In the genomic region with DNA sequence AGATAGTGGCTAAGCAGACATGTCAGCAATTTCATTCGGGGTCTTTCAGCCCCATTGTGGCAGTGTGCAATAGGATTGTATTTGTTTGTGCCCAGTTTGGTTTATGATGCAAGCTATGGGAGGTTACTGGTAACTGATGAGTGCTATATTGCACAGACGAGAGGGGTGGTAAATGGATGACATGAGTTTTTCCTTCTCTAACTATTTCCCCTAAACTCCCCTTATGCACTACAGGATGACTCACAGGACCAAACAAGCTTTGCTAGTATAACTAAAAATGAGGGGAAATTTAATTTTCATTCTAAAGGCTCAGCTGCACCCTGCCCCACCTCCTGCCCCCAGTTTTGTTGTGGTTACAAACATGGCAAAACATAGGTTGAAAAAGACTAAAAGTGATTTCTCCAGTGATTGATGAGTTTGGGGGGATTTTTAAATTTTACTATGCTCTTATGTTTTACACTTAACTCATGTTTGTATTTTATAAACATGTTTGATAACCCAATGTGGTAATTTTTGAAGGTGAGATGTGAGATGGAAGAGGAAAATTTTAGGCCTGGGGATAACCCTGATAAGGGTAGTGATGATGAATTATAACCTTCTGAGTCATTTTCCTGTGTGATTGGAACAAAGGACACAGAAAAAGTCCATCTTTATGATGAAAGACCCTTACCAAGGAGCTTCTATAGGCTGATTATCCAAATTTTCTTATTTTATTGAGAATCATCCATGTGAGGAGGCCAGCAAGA, we compare ENCODE assay signal across 9 cellular contexts.
DNase-seq lines count a peak whose midpoint lies in the region; ATAC-seq and TF ChIP-seq lines count a peak whose summit lies in the region.
"Had no signal": no experiment of that assay in that cellular context is flagged by ENCODE, and none has a peak within 500 bp of the region (broad histone marks: within the 10 kb centered on the region; RNA-seq: fewer than 3 reads in every experiment).

No MANE protein-coding gene starts in this region.

- peaks cover 36% of the 10 kb centered on the region for H3K9me3 Mint-ChIP-seq in activated CD4-positive, alpha-beta T cell treated with anti-CD3 and anti-CD28 coated beads, Interleukin-2, amount 10 ng/mL, durations not matched to agents 24 days and 14 days
- H3K9me3 Mint-ChIP-seq in stimulated activated naive CD8-positive, alpha-beta T cell treated with anti-CD3 and anti-CD28 coated beads, Interleukin-15, Interleukin-2, amounts not matched to agents 100 ng/mL and 50 ng/mL, for 24 hours = peaks cover 62% of the 10 kb centered on the region

- H3K27ac Mint-ChIP-seq in activated CD4-positive, alpha-beta T cell treated with anti-CD3 and anti-CD28 coated beads, Interleukin-2, amount 10 ng/mL, durations not matched to agents 24 days and 14 days = peak overlapping the region; percentile 99
- H3K27ac Mint-ChIP-seq in stimulated activated naive CD8-positive, alpha-beta T cell treated with anti-CD3 and anti-CD28 coated beads, Interleukin-15, Interleukin-2, amounts not matched to agents 100 ng/mL and 50 ng/mL, for 24 hours = peak overlapping the region; percentile 100

- no peaks in the 10 kb centered on the region for H3K27me3 Mint-ChIP-seq in activated CD4-positive, alpha-beta T cell treated with anti-CD3 and anti-CD28 coated beads, Interleukin-2, amount 10 ng/mL, durations not matched to agents 24 days and 14 days
- H3K27me3 Mint-ChIP-seq in stimulated activated naive CD8-positive, alpha-beta T cell treated with anti-CD3 and anti-CD28 coated beads, Interleukin-15, Interleukin-2, amounts not matched to agents 100 ng/mL and 50 ng/mL, for 24 hours = peaks cover under 1% of the 10 kb centered on the region

- intact Hi-C loops in activated CD4-positive, alpha-beta T cell treated with anti-CD3 and anti-CD28 coated beads, Interleukin-2, amount 10 ng/mL, durations not matched to agents 24 days and 14 days (cut with micrococcal nuclease) = loop anchor here (1.0 to 5.0 kb wide), 17 partner anchors 15 to 1403 kb away; a partner anchor contains a TSS

- TF ChIP-seq CTCF in fibroblast of mammary gland (conservative IDR thresholded peaks at IDR 0.05; ENCODE audit: control insufficient read depth, insufficient read depth, low read depth, low read length) = no peak

- H3K4me3 Mint-ChIP-seq in activated CD4-positive, alpha-beta T cell treated with anti-CD3 and anti-CD28 coated beads, Interleukin-2, amount 10 ng/mL, durations not matched to agents 24 days and 14 days = peak overlapping the region; percentile 72
- H3K4me3 Mint-ChIP-seq in stimulated activated naive CD8-positive, alpha-beta T cell treated with anti-CD3 and anti-CD28 coated beads, Interleukin-15, Interleukin-2, amounts not matched to agents 100 ng/mL and 50 ng/mL, for 24 hours = peak overlapping the region; percentile 77

- no peak overlapping the region for H3K4me3 ChIP-seq in fibroblast of mammary gland (ENCODE audit: control insufficient read depth, low read depth, low read length)

- peaks cover 36% of the 10 kb centered on the region for H3K36me3 Mint-ChIP-seq in activated CD4-positive, alpha-beta T cell treated with anti-CD3 and anti-CD28 coated beads, Interleukin-2, amount 10 ng/mL, durations not matched to agents 24 days and 14 days (ENCODE audit: low read depth)
- H3K36me3 Mint-ChIP-seq in stimulated activated naive CD8-positive, alpha-beta T cell treated with anti-CD3 and anti-CD28 coated beads, Interleukin-15, Interleukin-2, amounts not matched to agents 100 ng/mL and 50 ng/mL, for 24 hours (ENCODE audit: low read depth) = peaks cover 70% of the 10 kb centered on the region

- ATAC-seq in GM21576 (IDR thresholded peaks at IDR 0.05; ENCODE audit: unreplicated experiment) = no peak
- ATAC-seq in GM18519 (IDR thresholded peaks at IDR 0.05; ENCODE audit: low FRiP score, unreplicated experiment) = no peak

- peak; percentile 82 for DNase-seq in activated effector memory CD4-positive, alpha-beta T cell treated with anti-CD3 and anti-CD28 coated beads, Interleukin-2, amount 50 U/mL, for 16 hours
- DNase-seq in activated effector memory CD4-positive, alpha-beta T cell treated with Interleukin-2 at 50 U/mL for 16 hours = no peak
- peak; percentile 79 for DNase-seq in activated CD4-positive, alpha-beta T cell treated with anti-CD3 and anti-CD28 coated beads, Interleukin-2, amount 10 ng/mL, durations not matched to agents 24 days and 14 days
- DNase-seq in fibroblast of mammary gland (ENCODE audit: low read depth) (peak; percentile 73), NCI-H510A treated with DMSO at 0.1 percent for 48 hours (lab: John Stamatoyannopoulos, UW) (no peak)
- DNase-seq: effector memory CD4-positive, alpha-beta T cell had no signal

- peaks cover 48% of the 10 kb centered on the region for H3K4me1 Mint-ChIP-seq in activated CD4-positive, alpha-beta T cell treated with anti-CD3 and anti-CD28 coated beads, Interleukin-2, amount 10 ng/mL, durations not matched to agents 24 days and 14 days
- H3K4me1 Mint-ChIP-seq in stimulated activated naive CD8-positive, alpha-beta T cell treated with anti-CD3 and anti-CD28 coated beads, Interleukin-15, Interleukin-2, amounts not matched to agents 100 ng/mL and 50 ng/mL, for 24 hours (ENCODE audit: low read depth) = peaks cover 57% of the 10 kb centered on the region

Comparison
In these comparisons a context has a peak if more than half of its experiments do, and no peak if none do; other contexts are left out.
1. DNase-seq: peak in activated effector memory CD4-positive, alpha-beta T cell treated with anti-CD3 and anti-CD28 coated beads, Interleukin-2, amount 50 U/mL, for 16 hours (single experiment), activated CD4-positive, alpha-beta T cell treated with anti-CD3 and anti-CD28 coated beads, Interleukin-2, amount 10 ng/mL, durations not matched to agents 24 days and 14 days (single experiment) and fibroblast of mammary gland (single experiment); none in activated effector memory CD4-positive, alpha-beta T cell treated with Interleukin-2 at 50 U/mL for 16 hours (single experiment) and NCI-H510A treated with DMSO at 0.1 percent for 48 hours (single experiment).